ENCODE assay signal across 1 cellular context in the genomic region with DNA sequence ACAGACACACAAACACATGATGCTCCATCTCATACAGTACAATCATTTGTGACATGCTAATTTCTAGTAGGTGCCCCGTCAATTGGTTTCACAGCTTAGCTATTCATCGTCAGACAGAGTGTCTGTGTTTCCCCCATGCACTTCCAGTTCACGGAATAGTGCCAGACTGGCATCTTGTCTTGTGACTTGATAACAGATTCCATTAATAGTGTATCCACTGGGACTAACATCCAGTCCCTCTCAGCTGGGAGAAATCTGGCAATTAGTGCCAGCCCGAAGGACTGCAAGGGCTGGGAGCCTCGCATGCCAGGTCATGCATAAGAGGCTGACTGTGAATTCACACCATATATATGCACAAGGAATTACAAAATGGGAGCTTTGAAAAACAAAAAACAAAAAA.
TF ChIP-seq lines count a peak whose summit lies in the region.

No MANE protein-coding gene starts in this region.

TF ChIP-seq in H1, 55 proteins besides CTCF, POLR2A, EP300 and RAD21:
- TF ChIP-seq CEBPB (IDR thresholded peaks at IDR 0.05; ENCODE audit: low read depth, low read length): no peak
- TF ChIP-seq MAFK (IDR thresholded peaks at IDR 0.05; ENCODE audit: low read depth, low read length): no peak
- TF ChIP-seq SIN3A (conservative IDR thresholded peaks at IDR 0.05 in 1 of 2, IDR thresholded peaks at IDR 0.05 in 1 of 2; ENCODE audit: low read depth in 1 of 2, low read length in 2 of 2): no peak
- no peak for TF ChIP-seq RBBP5 (IDR thresholded peaks at IDR 0.05; ENCODE audit: borderline replicate concordance, low read depth, low read length)
- no peak for TF ChIP-seq NRF1 (IDR thresholded peaks at IDR 0.05; ENCODE audit: low read depth, low read length)
- no peak for TF ChIP-seq KDM4A (IDR thresholded peaks at IDR 0.05; ENCODE audit: low read depth, low read length, severe bottlenecking)
- no peak for TF ChIP-seq ASH2L (IDR thresholded peaks at IDR 0.05; ENCODE audit: low read length)
- no peak for TF ChIP-seq EGR1 (IDR thresholded peaks at IDR 0.05; ENCODE audit: borderline replicate concordance, low read depth, low read length)
- no peak for TF ChIP-seq SIRT6 (IDR thresholded peaks at IDR 0.05; ENCODE audit: low read length)
- TF ChIP-seq TAF1 (IDR thresholded peaks at IDR 0.05; ENCODE audit: low read depth, low read length): no peak
- TF ChIP-seq CHD2 (IDR thresholded peaks at IDR 0.05; ENCODE audit: low read length): no peak
- TF ChIP-seq BCL11A (IDR thresholded peaks at IDR 0.05; ENCODE audit: low read depth in 2 of 2, low read length in 2 of 2): no peak
- no peak for TF ChIP-seq CBX5 (IDR thresholded peaks at IDR 0.05; ENCODE audit: low read depth, low read length)
- TF ChIP-seq, protein P1, sequence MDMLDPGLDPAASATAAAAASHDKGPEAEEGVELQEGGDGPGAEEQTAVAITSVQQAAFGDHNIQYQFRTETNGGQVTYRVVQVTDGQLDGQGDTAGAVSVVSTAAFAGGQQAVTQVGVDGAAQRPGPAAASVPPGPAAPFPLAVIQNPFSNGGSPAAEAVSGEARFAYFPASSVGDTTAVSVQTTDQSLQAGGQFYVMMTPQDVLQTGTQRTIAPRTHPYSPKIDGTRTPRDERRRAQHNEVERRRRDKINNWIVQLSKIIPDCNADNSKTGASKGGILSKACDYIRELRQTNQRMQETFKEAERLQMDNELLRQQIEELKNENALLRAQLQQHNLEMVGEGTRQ (IDR thresholded peaks at IDR 0.05; ENCODE audit: low read length): no peak
- no peak for TF ChIP-seq KDM1A (IDR thresholded peaks at IDR 0.05; ENCODE audit: borderline replicate concordance, low read length)
- TF ChIP-seq EZH2 (IDR thresholded peaks at IDR 0.05; ENCODE audit: low read depth, low read length, severe bottlenecking): no peak
- TF ChIP-seq TBP (IDR thresholded peaks at IDR 0.05; ENCODE audit: low read depth, low read length): no peak
- TF ChIP-seq KDM5A (IDR thresholded peaks at IDR 0.05; ENCODE audit: low read length): no peak
